1 cellular context compared by ENCODE assay signal in the genomic region with DNA sequence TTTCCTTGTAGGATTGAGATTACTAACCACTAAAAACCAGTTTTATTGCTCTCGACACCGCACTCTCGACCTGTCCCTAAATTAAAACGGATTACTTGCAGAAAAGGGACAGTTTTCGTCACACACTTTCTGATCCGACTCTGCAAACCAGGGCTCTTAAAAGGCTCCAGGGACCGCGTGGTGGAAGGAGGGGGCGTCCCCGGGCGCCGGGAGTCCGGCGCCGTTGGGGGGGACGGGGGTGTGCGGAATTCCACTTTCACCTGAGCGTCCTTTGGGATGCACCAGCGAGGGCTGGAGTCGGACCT.
TF ChIP-seq lines count a peak whose summit lies in the region.

No MANE protein-coding gene starts in this region.

TF ChIP-seq in HCT116, 20 proteins besides CTCF, POLR2A, EP300 and RAD21 (continued from another document):
- TF ChIP-seq, protein P1, sequence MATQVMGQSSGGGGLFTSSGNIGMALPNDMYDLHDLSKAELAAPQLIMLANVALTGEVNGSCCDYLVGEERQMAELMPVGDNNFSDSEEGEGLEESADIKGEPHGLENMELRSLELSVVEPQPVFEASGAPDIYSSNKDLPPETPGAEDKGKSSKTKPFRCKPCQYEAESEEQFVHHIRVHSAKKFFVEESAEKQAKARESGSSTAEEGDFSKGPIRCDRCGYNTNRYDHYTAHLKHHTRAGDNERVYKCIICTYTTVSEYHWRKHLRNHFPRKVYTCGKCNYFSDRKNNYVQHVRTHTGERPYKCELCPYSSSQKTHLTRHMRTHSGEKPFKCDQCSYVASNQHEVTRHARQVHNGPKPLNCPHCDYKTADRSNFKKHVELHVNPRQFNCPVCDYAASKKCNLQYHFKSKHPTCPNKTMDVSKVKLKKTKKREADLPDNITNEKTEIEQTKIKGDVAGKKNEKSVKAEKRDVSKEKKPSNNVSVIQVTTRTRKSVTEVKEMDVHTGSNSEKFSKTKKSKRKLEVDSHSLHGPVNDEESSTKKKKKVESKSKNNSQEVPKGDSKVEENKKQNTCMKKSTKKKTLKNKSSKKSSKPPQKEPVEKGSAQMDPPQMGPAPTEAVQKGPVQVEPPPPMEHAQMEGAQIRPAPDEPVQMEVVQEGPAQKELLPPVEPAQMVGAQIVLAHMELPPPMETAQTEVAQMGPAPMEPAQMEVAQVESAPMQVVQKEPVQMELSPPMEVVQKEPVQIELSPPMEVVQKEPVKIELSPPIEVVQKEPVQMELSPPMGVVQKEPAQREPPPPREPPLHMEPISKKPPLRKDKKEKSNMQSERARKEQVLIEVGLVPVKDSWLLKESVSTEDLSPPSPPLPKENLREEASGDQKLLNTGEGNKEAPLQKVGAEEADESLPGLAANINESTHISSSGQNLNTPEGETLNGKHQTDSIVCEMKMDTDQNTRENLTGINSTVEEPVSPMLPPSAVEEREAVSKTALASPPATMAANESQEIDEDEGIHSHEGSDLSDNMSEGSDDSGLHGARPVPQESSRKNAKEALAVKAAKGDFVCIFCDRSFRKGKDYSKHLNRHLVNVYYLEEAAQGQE (IDR thresholded peaks at IDR 0.05; ENCODE audit: low read depth): no peak
- TF ChIP-seq POLR2AphosphoS5 (IDR thresholded peaks at IDR 0.05; ENCODE audit: low read depth, low read length) (no peak), ZFX (IDR thresholded peaks at IDR 0.05) (no peak)
